Comparison of ENCODE assay signal across 18 cellular contexts in genomic region chr15:76433798-76434400, GRCh38.
DNase-seq lines count a peak whose midpoint lies in the region; ATAC-seq, FAIRE-seq and TF ChIP-seq lines count a peak whose summit lies in the region.
"Had no signal": no experiment of that assay in that cellular context is flagged by ENCODE, and none has a peak within 500 bp of the region (broad histone marks: within the 10 kb centered on the region; RNA-seq: fewer than 3 reads in every experiment).

No MANE protein-coding gene starts in this region.

- no peak overlapping the region for H3K14ac ChIP-seq in trophoblast cell (ENCODE audit: low read length)

- no peak overlapping the region for H3K4ac ChIP-seq in trophoblast cell (ENCODE audit: low read depth, low read length)

- no peak overlapping the region for H2BK5ac ChIP-seq in trophoblast cell (ENCODE audit: low read depth, low read length, poor library complexity)

- H2AFZ ChIP-seq in MM.1S (ENCODE audit: low read length): 0 out of 2 replicates have a peak overlapping the region, but pooled peaks have one; percentile 2
- no peak overlapping the region for H2AFZ ChIP-seq in trophoblast cell (ENCODE audit: insufficient read depth, low read length, poor library complexity)

- H3F3A ChIP-seq in MM.1S (ENCODE audit: insufficient read depth, low read length): peaks cover 9% of the 10 kb centered on the region

- intact Hi-C loops in head of caudate nucleus (cut with DNase I): no loop called here

- no peak overlapping the region for H3K23ac ChIP-seq in trophoblast cell (ENCODE audit: low read length)

- no peak overlapping the region for H2BK12ac ChIP-seq in trophoblast cell (ENCODE audit: low read length)

- H3K9ac ChIP-seq in MM.1S (ENCODE audit: low read length): peak overlapping the region; percentile 13; the same call in 1 of the 2 replicates
- no peak overlapping the region for H3K9ac ChIP-seq in trophoblast cell (ENCODE audit: low read length)

- WGBS in trophoblast cell (ENCODE audit: extremely low coverage, insufficient coverage, insufficient read length): no CpG with 5 or more reads among the region's 3 CpGs

- H4K12ac ChIP-seq in trophoblast cell (ENCODE audit: low read depth, low read length): no peak overlapping the region

- peaks cover 37% of the 10 kb centered on the region for H3K4me1 ChIP-seq in MM.1S (ENCODE audit: low read length)
- H3K4me1 ChIP-seq in trophoblast cell (ENCODE audit: control insufficient read depth in 1 of 2, insufficient read depth in 2 of 2, low read length in 2 of 2): peaks cover 4 to 7% of the 10 kb centered on the region in 2 experiments
- H3K4me1 ChIP-seq: foreskin keratinocyte had no signal

- H3K9me2 ChIP-seq in MM.1S (replicated peaks; ENCODE audit: insufficient read depth, low read length): no peaks in the 10 kb centered on the region

- no peak overlapping the region for H4K91ac ChIP-seq in trophoblast cell (ENCODE audit: low read depth, low read length)

- H2AK5ac ChIP-seq in trophoblast cell (ENCODE audit: low read length): no peak overlapping the region

- H3K36me3 ChIP-seq in MM.1S (replicated peaks; ENCODE audit: insufficient read depth, low read length): no peaks in the 10 kb centered on the region
- H3K36me3 ChIP-seq in trophoblast cell (ENCODE audit: control insufficient read depth in 1 of 2, insufficient read depth in 2 of 2, low read length in 2 of 2): no peaks in the 10 kb centered on the region

- TF ChIP-seq CTCF in MM.1S (IDR thresholded peaks at IDR 0.05; ENCODE audit: low read length) (no peak), choroid plexus epithelial cell (conservative IDR thresholded peaks at IDR 0.05; ENCODE audit: low read depth, low read length) (no peak)

- no peak overlapping the region for H3K18ac ChIP-seq in trophoblast cell (ENCODE audit: low read length)

- H3K4me3 ChIP-seq in MM.1S (ENCODE audit: low read length) (no peak overlapping the region; the same call in 1 of the 2 replicates), choroid plexus epithelial cell (ENCODE audit: low read depth, low read length) (no peak overlapping the region), trophoblast cell (ENCODE audit: low read depth, low read length) (no peak overlapping the region)

- H3K4me2 ChIP-seq in MM.1S (ENCODE audit: low read depth, low read length) (peak overlapping the region; percentile 60), trophoblast cell (ENCODE audit: low read length) (no peak overlapping the region)

- peak; percentile 77 for DNase-seq in MM.1S
- DNase-seq in choroid plexus epithelial cell (ENCODE audit: low read depth): peak; percentile 51
- peak in 1 of 2 donors; percentile 69 for DNase-seq in trophoblast cell
- DNase-seq in dermis blood vessel endothelial cell: no peak
- no peak for DNase-seq in head of caudate nucleus
- DNase-seq in SK-N-DZ (ENCODE audit: low spot score): no peak
- DNase-seq: activated CD4-positive, CD25-positive, alpha-beta regulatory T cell treated with anti-CD3 and anti-CD28 coated beads, Interleukin-2, amount 50 U/mL, for 72 hours; activated CD8-positive, alpha-beta memory T cell treated with anti-CD3 and anti-CD28 coated beads, Interleukin-2, amount 50 U/mL, for 4 hours; activated naive CD4-positive, alpha-beta T cell treated with Interleukin-2 at 50 U/mL for 16 hours; effector memory CD4-positive, alpha-beta T cell; H7; NCI-H1048; NCI-H82; stimulated activated CD4-positive, alpha-beta T cell treated with anti-CD3 and anti-CD28 coated beads, Interleukin-15, amount 100 ng/mL, for 24 hours had no signal

- peaks cover 2% of the 10 kb centered on the region for H3K79me1 ChIP-seq in trophoblast cell (ENCODE audit: low read length)

- no peak for ATAC-seq in GM21723 (IDR thresholded peaks at IDR 0.05; ENCODE audit: unreplicated experiment)
- ATAC-seq: foreskin keratinocyte had no signal

- H4K8ac ChIP-seq in trophoblast cell (ENCODE audit: low read depth, low read length): no peak overlapping the region

- H3K79me2 ChIP-seq in MM.1S (ENCODE audit: low read length) (no peaks in the 10 kb centered on the region), trophoblast cell (ENCODE audit: control insufficient read depth, insufficient read depth, low read length, poor library complexity) (no peaks in the 10 kb centered on the region)

- peak overlapping the region; percentile 17 for H2BK120ac ChIP-seq in trophoblast cell (ENCODE audit: insufficient read depth, low read length, poor library complexity)

- H3K27me3 ChIP-seq in MM.1S (replicated peaks; ENCODE audit: insufficient read depth, low read length) (no peaks in the 10 kb centered on the region), trophoblast cell (ENCODE audit: insufficient read depth, low read length) (no peaks in the 10 kb centered on the region)
- H3K27me3 ChIP-seq: foreskin keratinocyte had no signal

- FAIRE-seq in G401.6 (lab: Jason Lieb, UNC): peak; percentile 60

- H3K27ac ChIP-seq in MM.1S (ENCODE audit: low read length) (peak overlapping the region; percentile 79; the same call in 1 of the 2 replicates), trophoblast cell (ENCODE audit: low read depth, low read length) (no peak overlapping the region)
- H3K27ac ChIP-seq: C4-2B, foreskin keratinocyte had no signal

- no peaks in the 10 kb centered on the region for H4K20me1 ChIP-seq in MM.1S (ENCODE audit: insufficient read depth, low read length)

- H3K9me3 ChIP-seq in MM.1S (replicated peaks; ENCODE audit: insufficient read depth, low read length) (no peaks in the 10 kb centered on the region), trophoblast cell (ENCODE audit: insufficient read depth, low read depth, low read length) (no peaks in the 10 kb centered on the region)

Comparison
In these comparisons a context has a peak if more than half of its experiments do, and no peak if none do; other contexts are left out.
1. DNase-seq: peak in MM.1S (single experiment) and choroid plexus epithelial cell (single experiment); none in dermis blood vessel endothelial cell (single experiment), head of caudate nucleus (0 of 42) and SK-N-DZ (single experiment).